ENCODE assay signal across 9 cellular contexts in the genomic region with DNA sequence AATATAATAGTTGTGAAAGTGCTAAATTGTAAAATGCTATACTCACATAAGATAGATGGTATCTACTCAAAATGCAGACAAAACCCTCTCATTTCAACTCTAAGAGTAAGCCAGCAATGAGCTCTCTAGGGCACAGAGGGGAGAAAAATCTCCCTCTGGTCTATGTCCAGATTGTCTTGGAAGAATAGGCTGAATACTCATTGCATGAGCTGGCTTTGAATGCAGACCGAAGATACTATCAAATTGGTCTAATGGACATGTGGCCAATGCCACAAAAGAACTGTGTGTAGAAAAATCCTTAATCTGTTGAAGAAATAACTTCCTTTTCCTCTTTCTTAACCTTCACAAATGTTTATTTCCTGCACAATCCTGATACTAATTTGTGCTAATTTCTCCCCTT. TPM values are rescaled to one million over a fixed set of nuclear protein-coding genes. Genes with fewer than 3 reads are reported as not detected.
DNase-seq lines count a peak whose midpoint lies in the region; ATAC-seq and TF ChIP-seq lines count a peak whose summit lies in the region.
"Had no signal": no experiment of that assay in that cellular context is flagged by ENCODE, and none has a peak within 500 bp of the region (broad histone marks: within the 10 kb centered on the region; RNA-seq: fewer than 3 reads in every experiment).

No MANE protein-coding gene starts in this region.

- H3K4me3 Mint-ChIP-seq in activated T-cell treated with anti-CD3 and anti-CD28 coated beads, Interleukin-2, amount 50 U/mL, for 72 hours, result peak overlapping the region; percentile 57 to 68
- H3K4me3 Mint-ChIP-seq in T-helper 17 cell, result peak overlapping the region; percentile 71

- H3K4me1 Mint-ChIP-seq in activated T-cell treated with anti-CD3 and anti-CD28 coated beads, Interleukin-2, amount 50 U/mL, for 72 hours (ENCODE audit: low read depth), result peaks cover 11% of the 10 kb centered on the region
- peaks cover 17% of the 10 kb centered on the region for H3K4me1 Mint-ChIP-seq in T-helper 17 cell

- H3K27me3 ChIP-seq in left lung, result no peaks in the 10 kb centered on the region

- H3K27ac ChIP-seq in temporal lobe (ENCODE audit: low read depth, low read length) (peak overlapping the region; percentile 38), left lung (no peak overlapping the region)

- H3K9me3 Mint-ChIP-seq in activated T-cell treated with anti-CD3 and anti-CD28 coated beads, Interleukin-2, amount 50 U/mL, for 72 hours, result no peaks in the 10 kb centered on the region

- H3K4me3 ChIP-seq in fibroblast of mammary gland (ENCODE audit: control insufficient read depth, low read depth, low read length), result no peak overlapping the region
- H3K4me3 ChIP-seq in left lung, result no peak overlapping the region

- H3K27ac Mint-ChIP-seq in activated T-cell treated with anti-CD3 and anti-CD28 coated beads, Interleukin-2, amount 50 U/mL, for 72 hours, result peak overlapping the region; percentile 60
- H3K27ac Mint-ChIP-seq in T-helper 17 cell, result peak overlapping the region; percentile 71

- no peaks in the 10 kb centered on the region for H3K9me3 ChIP-seq in T-helper 17 cell (ENCODE audit: control insufficient read depth, low read length, poor library complexity, severe bottlenecking)
- no peaks in the 10 kb centered on the region for H3K9me3 ChIP-seq in left lung

- peaks cover 2 to 21% of the 10 kb centered on the region in 2 donors for H3K4me1 ChIP-seq in left lung

- intact Hi-C loops in left lung (cut with DNase I), result no loop called here

- no peak for TF ChIP-seq CTCF in fibroblast of mammary gland (conservative IDR thresholded peaks at IDR 0.05; ENCODE audit: control insufficient read depth, insufficient read depth, low read depth, low read length)
- TF ChIP-seq CTCF in left lung (IDR thresholded peaks at IDR 0.05), result no peak

- no peak for ATAC-seq in activated T-cell treated with anti-CD3 and anti-CD28 coated beads, Interleukin-2, amount 50 U/mL, for 72 hours (replicated peaks in 1 of 2)
- no peak for ATAC-seq in T-helper 17 cell
- no peak for ATAC-seq in HG03460 (IDR thresholded peaks at IDR 0.05; ENCODE audit: unreplicated experiment)
- ATAC-seq in left lung, result no peak
- ATAC-seq in HG02763 (IDR thresholded peaks at IDR 0.05; ENCODE audit: unreplicated experiment), result no peak

- peaks cover 3 to 4% of the 10 kb centered on the region in 2 donors for H3K36me3 Mint-ChIP-seq in activated T-cell treated with anti-CD3 and anti-CD28 coated beads, Interleukin-2, amount 50 U/mL, for 72 hours (ENCODE audit: insufficient read depth in 2 of 2)
- peaks cover 2% of the 10 kb centered on the region for H3K36me3 Mint-ChIP-seq in T-helper 17 cell (ENCODE audit: low read depth)

- H3K27me3 Mint-ChIP-seq in activated T-cell treated with anti-CD3 and anti-CD28 coated beads, Interleukin-2, amount 50 U/mL, for 72 hours (ENCODE audit: low read depth), result peaks cover 7% of the 10 kb centered on the region
- no peaks in the 10 kb centered on the region for H3K27me3 Mint-ChIP-seq in T-helper 17 cell

- no peak for DNase-seq in activated T-cell treated with anti-CD3 and anti-CD28 coated beads, Interleukin-2, amount 50 U/mL, for 72 hours
- no peak for DNase-seq in activated T-cell treated with anti-CD3 and anti-CD28 coated beads, Interleukin-2, amount 50 U/mL, for 48 hours
- DNase-seq in T-helper 17 cell, result no peak
- peak; percentile 62 for DNase-seq in fibroblast of mammary gland (ENCODE audit: low read depth)
- DNase-seq in left lung, result no peak
- DNase-seq: NCI-H1930 had no signal

- no peaks in the 10 kb centered on the region for H3K36me3 ChIP-seq in left lung

RNA-seq across cellular contexts. Expression of gene ZXDA, which starts 3.5 kb away (rescaled TPM):
- total RNA-seq in activated T-cell treated with anti-CD3 and anti-CD28 coated beads, Interleukin-2, amount 50 U/mL, for 72 hours, result 1 to 10 TPM; 4.9 to 5.4 TPM
- 10 to 100 TPM; 16.9 to 19.2 TPM for total RNA-seq in T-helper 17 cell
- total RNA-seq in temporal lobe, result 17.0 TPM
- 1 to 10 TPM; 3.7 to 4.5 TPM for total RNA-seq in left lung
